19 cellular contexts compared by ENCODE assay signal in genomic region chr10:104966563-104967280, GRCh38.
DNase-seq lines count a peak whose midpoint lies in the region; ATAC-seq and TF ChIP-seq lines count a peak whose summit lies in the region.
"Had no signal": no experiment of that assay in that cellular context is flagged by ENCODE, and none has a peak within 500 bp of the region (broad histone marks: within the 10 kb centered on the region; RNA-seq: fewer than 3 reads in every experiment).

No MANE protein-coding gene starts in this region.

- H2BK120ac ChIP-seq in mesendoderm (ENCODE audit: low read depth, low read length): no peak overlapping the region

- H3K23ac ChIP-seq in mesendoderm (ENCODE audit: low read length): no peak overlapping the region

- H3K9ac ChIP-seq in mesendoderm (ENCODE audit: low read length): no peak overlapping the region

- no peak overlapping the region for H2BK15ac ChIP-seq in mesendoderm (replicated peaks; ENCODE audit: low read depth)

- H4K8ac ChIP-seq in mesendoderm (ENCODE audit: low read depth, low read length): no peak overlapping the region

- H3K4me3 ChIP-seq in mesendoderm (ENCODE audit: low read length) (no peak overlapping the region), upper lobe of left lung (no peak overlapping the region)
- H3K4me3 ChIP-seq: A549, GM12878, HAP-1, K562 had no signal

- no peak overlapping the region for H3K18ac ChIP-seq in mesendoderm (ENCODE audit: low read length)

- DNase-seq in NCI-H1048 (lab: John Stamatoyannopoulos, UW): peak; percentile 10
- peak; percentile 28 for DNase-seq in NCI-H146 treated with DMSO at 0.1 percent for 48 hours (lab: John Stamatoyannopoulos, UW; ENCODE audit: unreplicated experiment)
- peak; percentile 4 for DNase-seq in NCI-H748 treated with DMSO at 0.1 percent for 48 hours (lab: John Stamatoyannopoulos, UW)
- DNase-seq in mesendoderm: peak; percentile 78
- DNase-seq in NCI-H345 (lab: John Stamatoyannopoulos, UW): no peak
- no peak for DNase-seq in upper lobe of left lung
- DNase-seq: AML-193; Calu3; CD4-positive, alpha-beta T cell; DMS53; DND-41; EL; IMR-90 had no signal

- TF ChIP-seq EP300 in upper lobe of left lung (IDR thresholded peaks at IDR 0.05): no peak

- no peak overlapping the region for H2AK5ac ChIP-seq in mesendoderm (ENCODE audit: low read length)

- H3K79me2 ChIP-seq in mesendoderm (ENCODE audit: control insufficient read depth, insufficient read depth, low read length): no peaks in the 10 kb centered on the region

- H3K79me1 ChIP-seq in mesendoderm (ENCODE audit: low read length): no peaks in the 10 kb centered on the region

- H3K9me3 ChIP-seq in upper lobe of left lung: no peaks in the 10 kb centered on the region
- H3K9me3 ChIP-seq: A549, HAP-1 had no signal

- no peak overlapping the region for H3K4me2 ChIP-seq in mesendoderm (ENCODE audit: low read length)
- H3K4me2 ChIP-seq: A549 had no signal

- no CpG with 5 or more reads among the region's 2 CpGs for WGBS in mesendoderm (ENCODE audit: extremely low coverage, insufficient coverage, low lambda C conversion rate)
- WGBS in upper lobe of left lung, 2 donors: 48 to 53% methylated on average over 2 of the region's 2 CpGs

- ATAC-seq in GM21576 (IDR thresholded peaks at IDR 0.05; ENCODE audit: unreplicated experiment) (no peak), upper lobe of left lung (ENCODE audit: low FRiP score in 2 of 2) (no peak)
- ATAC-seq: A549, GM12878, K562 had no signal

- H3K4me1 ChIP-seq in mesendoderm (ENCODE audit: control insufficient read depth, low read depth, low read length) (no peaks in the 10 kb centered on the region), upper lobe of left lung (no peaks in the 10 kb centered on the region)
- H3K4me1 ChIP-seq: A549, HAP-1 had no signal

- no peak overlapping the region for H3K56ac ChIP-seq in mesendoderm (ENCODE audit: low read length)

- H3K27ac ChIP-seq in mesendoderm (ENCODE audit: low read depth, low read length) (no peak overlapping the region), upper lobe of left lung (no peak overlapping the region)
- H3K27ac ChIP-seq: A549, C4-2B had no signal

- H2BK5ac ChIP-seq in mesendoderm (ENCODE audit: low read length): no peak overlapping the region

- no peaks in the 10 kb centered on the region for H3K27me3 ChIP-seq in mesendoderm (ENCODE audit: insufficient read depth, low read length, poor library complexity)
- no peaks in the 10 kb centered on the region for H3K27me3 ChIP-seq in upper lobe of left lung

- TF ChIP-seq CTCF in upper lobe of left lung (IDR thresholded peaks at IDR 0.05): no peak

- no peak overlapping the region for H4K5ac ChIP-seq in mesendoderm (ENCODE audit: low read length)

- H3K36me3 ChIP-seq in mesendoderm (ENCODE audit: control insufficient read depth, insufficient read depth, low read length) (no peaks in the 10 kb centered on the region), upper lobe of left lung (no peaks in the 10 kb centered on the region)
- H3K36me3 ChIP-seq: HAP-1 had no signal

- TF ChIP-seq POLR2A in upper lobe of left lung (IDR thresholded peaks at IDR 0.05): no peak

- no peak overlapping the region for H3K4ac ChIP-seq in mesendoderm (ENCODE audit: low read depth, low read length)

Comparison
In these comparisons a context has a peak if more than half of its experiments do, and no peak if none do; other contexts are left out.
1. DNase-seq: peak in NCI-H1048 (single experiment), NCI-H146 treated with DMSO at 0.1 percent for 48 hours (single experiment), NCI-H748 treated with DMSO at 0.1 percent for 48 hours (single experiment) and mesendoderm (single experiment); none in NCI-H345 (single experiment) and upper lobe of left lung (0 of 2).